ENCODE assay signal across 8 cellular contexts in genomic region chr1:66247415-66248208, GRCh38.
DNase-seq lines count a peak whose midpoint lies in the region; ATAC-seq lines count a peak whose summit lies in the region.
"Had no signal": no experiment of that assay in that cellular context is flagged by ENCODE, and none has a peak within 500 bp of the region (broad histone marks: within the 10 kb centered on the region; RNA-seq: fewer than 3 reads in every experiment).

No MANE protein-coding gene starts in this region.

- H3K4me1 ChIP-seq in neuronal stem cell (ENCODE audit: control insufficient read depth in 2 of 2, insufficient read depth in 1 of 2, low read depth in 1 of 2, low read length in 2 of 2), result peaks cover 2 to 4% of the 10 kb centered on the region in 2 donors

- no peak overlapping the region for H2AK5ac ChIP-seq in neuronal stem cell (ENCODE audit: low read depth, low read length)

- no peak overlapping the region for H2BK5ac ChIP-seq in neuronal stem cell (ENCODE audit: low read length)

- H3K23ac ChIP-seq in neuronal stem cell (ENCODE audit: low read depth, low read length, poor library complexity), result no peak overlapping the region

- H3K4ac ChIP-seq in neuronal stem cell (ENCODE audit: low read length), result no peak overlapping the region

- no peak overlapping the region for H4K8ac ChIP-seq in neuronal stem cell (ENCODE audit: low read depth, low read length)

- no peaks in the 10 kb centered on the region for H3K36me3 Mint-ChIP-seq in activated CD4-positive, alpha-beta memory T cell treated with anti-CD3 and anti-CD28 coated beads, Interleukin-2, amount 10 ng/mL, durations not matched to agents 7 days and 5 days (ENCODE audit: low read depth)
- H3K36me3 Mint-ChIP-seq in stimulated activated naive B cell treated with anti-CD40 and anti-IgM and Interleukin-4, amounts not matched to agents 10 μg/mL and 1 μg/mL and 100 μg/mL, for 72 hours, result no peaks in the 10 kb centered on the region

- H3K9ac ChIP-seq in neuronal stem cell (ENCODE audit: low read depth, low read length, poor library complexity), result no peak overlapping the region

- CTCF ChIA-PET in activated CD4-positive, alpha-beta memory T cell treated with anti-CD3 and anti-CD28 coated beads, Interleukin-2, amount 10 ng/mL, durations not matched to agents 7 days and 5 days (lab: Charles Lee), result interaction anchor here (1.0 to 19.7 kb wide), 10 partner anchors 10 to 288 kb away, joined by 3 to 422 read pairs (median 8); no protein-coding TSS in a partner anchor

- H4K91ac ChIP-seq in neuronal stem cell (ENCODE audit: low read depth, low read length, poor library complexity), result no peak overlapping the region

- no peak overlapping the region for H3K4me2 ChIP-seq in neuronal stem cell (ENCODE audit: insufficient read depth, low read length, poor library complexity, severe bottlenecking)

- H3K27ac ChIP-seq in neuronal stem cell (replicated peaks; ENCODE audit: low read length), result no peak overlapping the region

- H3K14ac ChIP-seq in neuronal stem cell (ENCODE audit: low read length), result no peak overlapping the region

- peak overlapping the region; percentile 93 for H3K27ac Mint-ChIP-seq in activated CD4-positive, alpha-beta memory T cell treated with anti-CD3 and anti-CD28 coated beads, Interleukin-2, amount 10 ng/mL, durations not matched to agents 7 days and 5 days
- H3K27ac Mint-ChIP-seq in stimulated activated naive B cell treated with anti-CD40 and anti-IgM and Interleukin-4, amounts not matched to agents 10 μg/mL and 1 μg/mL and 100 μg/mL, for 72 hours, result peak overlapping the region; percentile 42

- H3K36me3 ChIP-seq in neuronal stem cell (replicated peaks in 1 of 2; ENCODE audit: control insufficient read depth in 2 of 2, insufficient read depth in 2 of 2, low read length in 2 of 2), result no peaks in the 10 kb centered on the region

- H2AFZ ChIP-seq in neuronal stem cell (ENCODE audit: low read length), result no peak overlapping the region

- H3K79me1 ChIP-seq in neuronal stem cell (ENCODE audit: low read depth, low read length), result no peaks in the 10 kb centered on the region

- H3K4me3 ChIP-seq in neuronal stem cell (ENCODE audit: low read length in 2 of 2), result no peak overlapping the region

- no peaks in the 10 kb centered on the region for H3K9me3 Mint-ChIP-seq in activated CD4-positive, alpha-beta memory T cell treated with anti-CD3 and anti-CD28 coated beads, Interleukin-2, amount 10 ng/mL, durations not matched to agents 7 days and 5 days
- no peaks in the 10 kb centered on the region for H3K9me3 Mint-ChIP-seq in stimulated activated naive B cell treated with anti-CD40 and anti-IgM and Interleukin-4, amounts not matched to agents 10 μg/mL and 1 μg/mL and 100 μg/mL, for 72 hours

- POLR2A ChIA-PET in activated CD4-positive, alpha-beta memory T cell treated with anti-CD3 and anti-CD28 coated beads, Interleukin-2, amount 10 ng/mL, durations not matched to agents 7 days and 5 days (lab: Charles Lee), result interaction anchor here (0.7 to 7.3 kb wide), 28 partner anchors 9 to 1285 kb away, joined by 3 to 72 read pairs (median 4); no protein-coding TSS in a partner anchor

- ATAC-seq in GM19372 (IDR thresholded peaks at IDR 0.05; ENCODE audit: low read depth, unreplicated experiment), result peak; percentile 68
- ATAC-seq in HG03064 (IDR thresholded peaks at IDR 0.05; ENCODE audit: low read depth, unreplicated experiment), result peak; percentile 56
- ATAC-seq in stimulated activated naive B cell treated with anti-CD40 and anti-IgM and Interleukin-4, amounts not matched to agents 10 μg/mL and 1 μg/mL and 100 μg/mL, for 72 hours (replicated peaks), result peak in 1 of 2 donors; percentile 37

- H2BK120ac ChIP-seq in neuronal stem cell (ENCODE audit: low read depth, low read length), result no peak overlapping the region

- no CpG with 5 or more reads among the region's 11 CpGs for WGBS in neuronal stem cell (ENCODE audit: extremely low coverage in 2 of 2, insufficient read length in 2 of 2, insufficient replicate concordance in 1 of 2), 2 donors

- H3K4me3 Mint-ChIP-seq in activated CD4-positive, alpha-beta memory T cell treated with anti-CD3 and anti-CD28 coated beads, Interleukin-2, amount 10 ng/mL, durations not matched to agents 7 days and 5 days, result peak overlapping the region; percentile 75
- peak overlapping the region in 1 of 2 donors; percentile 57 for H3K4me3 Mint-ChIP-seq in stimulated activated naive B cell treated with anti-CD40 and anti-IgM and Interleukin-4, amounts not matched to agents 10 μg/mL and 1 μg/mL and 100 μg/mL, for 72 hours

- H2BK12ac ChIP-seq in neuronal stem cell (ENCODE audit: low read length), result no peak overlapping the region

- no peaks in the 10 kb centered on the region for H3K9me3 ChIP-seq in neuronal stem cell (replicated peaks in 1 of 2; ENCODE audit: control insufficient read depth in 2 of 2, insufficient read depth in 1 of 2, low read depth in 1 of 2, low read length in 2 of 2)

- H2BK15ac ChIP-seq in neuronal stem cell (ENCODE audit: low read length), result no peak overlapping the region

- peak; percentile 62 for DNase-seq in activated CD4-positive, alpha-beta memory T cell treated with anti-CD3 and anti-CD28 coated beads, Interleukin-2, amount 10 ng/mL, durations not matched to agents 7 days and 5 days
- no peak for DNase-seq in stimulated activated naive B cell treated with anti-CD40 and anti-IgM and Interleukin-4, amounts not matched to agents 10 μg/mL and 1 μg/mL and 100 μg/mL, for 72 hours
- DNase-seq in hypothalamus (lab: John Stamatoyannopoulos, UW) (no peak), neuronal stem cell (ENCODE audit: low spot score) (no peak), NCI-H526 (lab: John Stamatoyannopoulos, UW) (no peak)
- DNase-seq: mammary epithelial cell had no signal

- H3K4me1 Mint-ChIP-seq in activated CD4-positive, alpha-beta memory T cell treated with anti-CD3 and anti-CD28 coated beads, Interleukin-2, amount 10 ng/mL, durations not matched to agents 7 days and 5 days, result peaks cover 32% of the 10 kb centered on the region
- H3K4me1 Mint-ChIP-seq in stimulated activated naive B cell treated with anti-CD40 and anti-IgM and Interleukin-4, amounts not matched to agents 10 μg/mL and 1 μg/mL and 100 μg/mL, for 72 hours, result peaks cover 7 to 11% of the 10 kb centered on the region in 2 donors

- H3K27me3 Mint-ChIP-seq in activated CD4-positive, alpha-beta memory T cell treated with anti-CD3 and anti-CD28 coated beads, Interleukin-2, amount 10 ng/mL, durations not matched to agents 7 days and 5 days, result no peaks in the 10 kb centered on the region
- H3K27me3 Mint-ChIP-seq in stimulated activated naive B cell treated with anti-CD40 and anti-IgM and Interleukin-4, amounts not matched to agents 10 μg/mL and 1 μg/mL and 100 μg/mL, for 72 hours, result peaks cover 0 to 3% of the 10 kb centered on the region in 2 donors

- no peak overlapping the region for H3K18ac ChIP-seq in neuronal stem cell (ENCODE audit: low read length)

- no peaks in the 10 kb centered on the region for H3K27me3 ChIP-seq in neuronal stem cell (ENCODE audit: control insufficient read depth in 3 of 3, insufficient read depth in 3 of 3, low read depth in 1 of 3, low read length in 3 of 3)
